ENCODE assay signal across 17 cellular contexts in the genomic region with DNA sequence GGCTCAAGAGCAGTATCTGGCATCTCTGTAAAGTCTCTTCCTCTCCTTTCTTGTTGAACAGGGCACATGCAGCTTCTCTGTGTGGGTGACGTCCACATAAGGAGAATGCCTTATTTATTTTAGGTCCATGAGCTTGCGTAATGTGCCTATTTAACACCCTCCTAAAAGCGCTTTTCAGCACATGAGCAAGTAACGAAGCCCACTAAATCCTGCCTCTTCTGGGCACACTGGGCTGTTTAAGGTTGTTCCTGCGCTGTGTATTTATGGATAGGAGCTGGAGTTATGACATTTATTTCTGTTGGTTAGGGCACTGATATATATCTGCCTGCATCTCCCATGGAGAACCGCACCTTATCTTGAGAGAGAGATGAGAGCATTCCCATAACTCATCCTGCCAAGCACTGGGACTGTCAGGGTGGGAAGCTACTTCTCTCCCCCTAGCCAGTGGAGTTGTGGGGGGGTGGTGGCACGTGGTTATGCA.
DNase-seq lines count a peak whose midpoint lies in the region; ATAC-seq and TF ChIP-seq lines count a peak whose summit lies in the region.
"Had no signal": no experiment of that assay in that cellular context is flagged by ENCODE, and none has a peak within 500 bp of the region (broad histone marks: within the 10 kb centered on the region; RNA-seq: fewer than 3 reads in every experiment).

No MANE protein-coding gene starts in this region.

- intact Hi-C loops in IMR-90 (cut with micrococcal nuclease) (no loop called here), sigmoid colon (cut with DNase I) (loop anchor here (1.0 to 5.0 kb wide), 3 partner anchors 77 to 368 kb away; a partner anchor contains a TSS)

- peaks cover 29% of the 10 kb centered on the region for H4K20me1 ChIP-seq in IMR-90 (ENCODE audit: insufficient read depth, low read length)

- POLR2A ChIA-PET in IMR-90 (lab: Charles Lee; ENCODE audit: unreplicated experiment) = no interaction called here

- no peaks in the 10 kb centered on the region for H3K27me3 Mint-ChIP-seq in activated naive CD4-positive, alpha-beta T cell treated with anti-CD3 and anti-CD28 coated beads, Interleukin-2, amount 10 ng/mL, durations not matched to agents 7 days and 5 days
- H3K27me3 Mint-ChIP-seq: CD4-positive, alpha-beta T cell had no signal

- no peak overlapping the region for H3K56ac ChIP-seq in IMR-90 (ENCODE audit: extremely low read depth, insufficient read depth, low read length)

- H3K4me1 ChIP-seq in IMR-90 (ENCODE audit: control insufficient read depth, insufficient read depth, low read length) = 0 out of 2 replicates have a peak, but pooled peaks cover 2% of the 10 kb centered on the region
- peaks cover 0 to 39% (median 22%) of the 10 kb centered on the region in 4 donors for H3K4me1 ChIP-seq in sigmoid colon

- peaks cover 12% of the 10 kb centered on the region for H3K9me1 ChIP-seq in IMR-90 (ENCODE audit: insufficient read depth, low read length)

- H3K79me1 ChIP-seq in IMR-90 (ENCODE audit: low read depth in 1 of 2, low read length in 2 of 2) = peaks cover 30 to 65% of the 10 kb centered on the region in 2 experiments

- WGBS in IMR-90 (ENCODE audit: extremely low coverage in 2 of 2, insufficient read length in 1 of 2), 2 experiments = no CpG with 5 or more reads among the region's 7 CpGs
- WGBS in sigmoid colon, 2 donors = 87 to 89% methylated on average over 7 of the region's 7 CpGs

- H4K5ac ChIP-seq in IMR-90 (ENCODE audit: low read depth, low read length) = no peak overlapping the region

- H3K27ac ChIP-seq in IMR-90 (ENCODE audit: insufficient read depth, low read length) = no peak overlapping the region
- H3K27ac ChIP-seq in sigmoid colon = peak overlapping the region in 3 of 4 donors; percentile 28 to 76 (median 73)
- H3K27ac ChIP-seq: PC-9, SK-N-MC had no signal

- H4K91ac ChIP-seq in IMR-90 (ENCODE audit: insufficient read depth, low read depth, low read length) = no peak overlapping the region

- dilution Hi-C loops in IMR-90 (cut with HindIII; ENCODE audit: low sequenced_read_pairs, unreplicated experiment) = no loop called here

- no peak overlapping the region for H4K8ac ChIP-seq in IMR-90 (ENCODE audit: low read depth in 2 of 2, low read length in 2 of 2)

- H3K18ac ChIP-seq in IMR-90 (ENCODE audit: low read depth, low read length) = no peak overlapping the region

- H2BK120ac ChIP-seq in IMR-90 (ENCODE audit: low read depth, low read length) = no peak overlapping the region

- TF ChIP-seq EP300 in sigmoid colon (IDR thresholded peaks at IDR 0.05) = peak; percentile 90 to 97 (median 92)

- no peak overlapping the region for H2AFZ ChIP-seq in IMR-90 (replicated peaks; ENCODE audit: low read length, poor library complexity)
- H2AFZ ChIP-seq: PC-9 had no signal

- H3K4me1 Mint-ChIP-seq in activated naive CD4-positive, alpha-beta T cell treated with anti-CD3 and anti-CD28 coated beads, Interleukin-2, amount 10 ng/mL, durations not matched to agents 7 days and 5 days = no peaks in the 10 kb centered on the region

- no TSS peak for BruUV-seq in IMR-90 (replicated peaks; lab: Mats Ljungman, UMichigan)

- H3K9me3 Mint-ChIP-seq in activated naive CD4-positive, alpha-beta T cell treated with anti-CD3 and anti-CD28 coated beads, Interleukin-2, amount 10 ng/mL, durations not matched to agents 7 days and 5 days = no peaks in the 10 kb centered on the region
- H3K9me3 Mint-ChIP-seq: CD4-positive, alpha-beta T cell had no signal

- H2BK15ac ChIP-seq in IMR-90 (ENCODE audit: low read depth, low read length) = no peak overlapping the region

- no peak overlapping the region for H3K9ac ChIP-seq in IMR-90 (ENCODE audit: low read depth, low read length)

- H3K27me3 ChIP-seq in IMR-90 (ENCODE audit: control insufficient read depth, insufficient read depth, low read length) (no peaks in the 10 kb centered on the region), sigmoid colon (no peaks in the 10 kb centered on the region)
- H3K27me3 ChIP-seq: BE2C had no signal

- H3K4me3 Mint-ChIP-seq in activated naive CD4-positive, alpha-beta T cell treated with anti-CD3 and anti-CD28 coated beads, Interleukin-2, amount 10 ng/mL, durations not matched to agents 7 days and 5 days = no peak overlapping the region
- H3K4me3 Mint-ChIP-seq: CD4-positive, alpha-beta T cell had no signal

- H3K4me2 ChIP-seq in IMR-90 (ENCODE audit: low read depth, low read length) = no peak overlapping the region
- H3K4me2 ChIP-seq: PC-9 had no signal

- H3K23ac ChIP-seq in IMR-90 (ENCODE audit: low read depth, low read length) = no peak overlapping the region

- no peak for DNase-seq in IMR-90
- peak; percentile 74 for DNase-seq in SK-N-DZ (ENCODE audit: low spot score)
- DNase-seq in fibroblast of villous mesenchyme (ENCODE audit: low read depth) = peak; percentile 78
- peak; percentile 86 for DNase-seq in sigmoid colon
- no peak for DNase-seq in activated naive CD4-positive, alpha-beta T cell treated with anti-CD3 and anti-CD28 coated beads, Interleukin-2, amount 10 ng/mL, durations not matched to agents 7 days and 5 days
- no peak for DNase-seq in T-helper 9 cell
- DNase-seq: BE2C; CD4-positive, alpha-beta T cell; COR-L47; KG1; NCI-H1694 treated with DMSO at 0.1 percent for 48 hours; NCI-H526; PC-9; RPMI8226; SHP77 had no signal

- no peak overlapping the region for H2BK5ac ChIP-seq in IMR-90 (ENCODE audit: low read depth, low read length, poor library complexity, severe bottlenecking)

- TF ChIP-seq CTCF in IMR-90 (conservative IDR thresholded peaks at IDR 0.05; ENCODE audit: low read depth, low read length) (no peak), fibroblast of villous mesenchyme (IDR thresholded peaks at IDR 0.05; ENCODE audit: insufficient read depth, low read depth, low read length) (no peak), sigmoid colon (IDR thresholded peaks at IDR 0.05) (no peak)

- H3K4me3 ChIP-seq in IMR-90 (ENCODE audit: insufficient read depth, low read depth, low read length) = no peak overlapping the region
- no peak overlapping the region for H3K4me3 ChIP-seq in fibroblast of villous mesenchyme (ENCODE audit: low read depth, low read length)
- no peak overlapping the region for H3K4me3 ChIP-seq in sigmoid colon
- H3K4me3 ChIP-seq: PC-9, SK-N-MC had no signal

- peaks cover 11% of the 10 kb centered on the region for H3K36me3 Mint-ChIP-seq in activated naive CD4-positive, alpha-beta T cell treated with anti-CD3 and anti-CD28 coated beads, Interleukin-2, amount 10 ng/mL, durations not matched to agents 7 days and 5 days

- H3K36me3 ChIP-seq in IMR-90 (ENCODE audit: control insufficient read depth, insufficient read depth, low read length) (peaks cover 7% of the 10 kb centered on the region), sigmoid colon (no peaks in the 10 kb centered on the region)
- H3K36me3 ChIP-seq: BE2C had no signal

- in situ Hi-C loops in IMR-90 (cut with MboI; ENCODE audit: low sequenced_read_pairs) = no loop called here

- CTCF ChIA-PET in IMR-90 (lab: Yijun Ruan, JAX) = no interaction called here
- CTCF ChIA-PET in activated naive CD4-positive, alpha-beta T cell treated with anti-CD3 and anti-CD28 coated beads, Interleukin-2, amount 10 ng/mL, durations not matched to agents 7 days and 5 days (lab: Charles Lee) = no interaction called here

- H2BK20ac ChIP-seq in IMR-90 (ENCODE audit: low read depth, low read length) = no peak overlapping the region

- H3K27ac Mint-ChIP-seq in activated naive CD4-positive, alpha-beta T cell treated with anti-CD3 and anti-CD28 coated beads, Interleukin-2, amount 10 ng/mL, durations not matched to agents 7 days and 5 days = no peak overlapping the region
- H3K27ac Mint-ChIP-seq: CD4-positive, alpha-beta T cell had no signal

- no peak overlapping the region for H2AK9ac ChIP-seq in IMR-90 (replicated peaks; ENCODE audit: low read depth, low read length, poor library complexity)

- H2AK5ac ChIP-seq in IMR-90 (ENCODE audit: low read depth, low read length) = no peak overlapping the region

- TF ChIP-seq RAD21 in IMR-90 (IDR thresholded peaks at IDR 0.05; ENCODE audit: low read length) = no peak

- H3K9me3 ChIP-seq in IMR-90 (ENCODE audit: control insufficient read depth, insufficient read depth, low read length) = no peaks in the 10 kb centered on the region
- no peaks in the 10 kb centered on the region for H3K9me3 ChIP-seq in sigmoid colon
- H3K9me3 ChIP-seq: BE2C had no signal

- H3K4ac ChIP-seq in IMR-90 (ENCODE audit: low read depth, low read length) = no peak overlapping the region

- no peak overlapping the region for H3K14ac ChIP-seq in IMR-90 (replicated peaks; ENCODE audit: low read depth, low read length)

- ATAC-seq in IMR-90 (ENCODE audit: low read depth) = no peak
- ATAC-seq in GM21576 (IDR thresholded peaks at IDR 0.05; ENCODE audit: unreplicated experiment) = no peak

- TF ChIP-seq POLR2A in IMR-90 (IDR thresholded peaks at IDR 0.05; ENCODE audit: low read depth, low read length) (no peak), sigmoid colon (IDR thresholded peaks at IDR 0.05) (no peak)

TF ChIP-seq in IMR-90, 13 proteins besides CTCF, POLR2A, EP300 and RAD21:
- TF ChIP-seq SMC3 (IDR thresholded peaks at IDR 0.05; ENCODE audit: low read depth, low read length) (no peak), CEBPB (IDR thresholded peaks at IDR 0.05; ENCODE audit: low read depth, low read length) (peak; percentile 42; the same call in 1 of the 2 replicates), NFE2L2 (IDR thresholded peaks at IDR 0.05; ENCODE audit: low read depth, low read length) (no peak), RCOR1 (IDR thresholded peaks at IDR 0.05; ENCODE audit: insufficient replicate concordance, low read length) (no peak), FOS (IDR thresholded peaks at IDR 0.05; ENCODE audit: low read depth, low read length) (no peak), CHD1 (IDR thresholded peaks at IDR 0.05; ENCODE audit: low read depth, low read length) (no peak), RFX5 (IDR thresholded peaks at IDR 0.05; ENCODE audit: low read depth, low read length) (no peak)

Comparison
In these comparisons a context has a peak if more than half of its experiments do, and no peak if none do; other contexts are left out.
1. DNase-seq: peak in SK-N-DZ (single experiment), fibroblast of villous mesenchyme (single experiment) and sigmoid colon (single experiment); none in IMR-90 (single experiment), activated naive CD4-positive, alpha-beta T cell treated with anti-CD3 and anti-CD28 coated beads, Interleukin-2, amount 10 ng/mL, durations not matched to agents 7 days and 5 days (single experiment) and T-helper 9 cell (single experiment).